In genomic region chr16:76106647-76107046, GRCh38 we compare ENCODE assay signal across 20 cellular contexts.
DNase-seq lines count a peak whose midpoint lies in the region; ATAC-seq, FAIRE-seq and TF ChIP-seq lines count a peak whose summit lies in the region.
"Had no signal": no experiment of that assay in that cellular context is flagged by ENCODE, and none has a peak within 500 bp of the region (broad histone marks: within the 10 kb centered on the region; RNA-seq: fewer than 3 reads in every experiment).

No MANE protein-coding gene starts in this region.

- no peak overlapping the region for H3K4me2 ChIP-seq in H1 (ENCODE audit: insufficient read depth in 1 of 2, low read depth in 2 of 2, low read length in 2 of 2)
- H3K4me2 ChIP-seq: BLaER1 had no signal

- H3K9me3 ChIP-seq in H1 (ENCODE audit: insufficient read depth in 2 of 2, low read depth in 1 of 2, low read length in 1 of 2): 0 out of 4 replicates have a peak, but pooled peaks cover 0 to 5% of the 10 kb centered on the region in 2 experiments
- no peaks in the 10 kb centered on the region for H3K9me3 ChIP-seq in upper lobe of right lung
- H3K9me3 ChIP-seq: Caco-2 had no signal

- H3K27me3 ChIP-seq in H1 (replicated peaks in 1 of 4; ENCODE audit: control insufficient read depth in 3 of 4, extremely low read depth in 1 of 4, insufficient read depth in 3 of 4, low read length in 3 of 4): no peaks in the 10 kb centered on the region
- no peaks in the 10 kb centered on the region for H3K27me3 ChIP-seq in upper lobe of right lung
- H3K27me3 ChIP-seq: BLaER1 had no signal

- no peak overlapping the region for H2BK120ac ChIP-seq in H1 (replicated peaks; ENCODE audit: low read depth, low read length)

- 86 to 100% methylated on average over 1 to 6 of the region's 6 CpGs for WGBS in H1 (ENCODE audit: extremely low coverage in 1 of 2, insufficient coverage in 1 of 2, insufficient read length in 1 of 2, insufficient replicate concordance in 2 of 2, low coverage in 1 of 2, low lambda C conversion rate in 2 of 2, missing lambda C conversion rate in 1 of 2), 2 experiments

- no peak overlapping the region for H4K91ac ChIP-seq in H1 (replicated peaks; ENCODE audit: insufficient read length, low read length)

- no peak overlapping the region for H3K4ac ChIP-seq in H1 (replicated peaks; ENCODE audit: insufficient read length, low read depth, low read length)

- H3K18ac ChIP-seq in H1 (ENCODE audit: extremely low read depth, low read length): no peak overlapping the region

- no peaks in the 10 kb centered on the region for H3K4me1 ChIP-seq in H1 (replicated peaks in 1 of 4; ENCODE audit: control insufficient read depth in 3 of 4, insufficient read depth in 4 of 4, low read length in 3 of 4)
- H3K4me1 ChIP-seq in upper lobe of right lung: no peaks in the 10 kb centered on the region
- H3K4me1 ChIP-seq: BLaER1, Caco-2 had no signal

- no peak overlapping the region for H3K9ac ChIP-seq in H1 (replicated peaks in 1 of 4; ENCODE audit: extremely low read depth in 1 of 4, low read depth in 3 of 4, low read length in 3 of 4)
- H3K9ac ChIP-seq: BLaER1 had no signal

- H3K14ac ChIP-seq in H1 (ENCODE audit: insufficient read length): no peak overlapping the region

- H2BK15ac ChIP-seq in H1 (ENCODE audit: low read length): no peak overlapping the region

- FAIRE-seq in H1 (lab: Jason Lieb, UNC): no peak
- FAIRE-seq: A204.1, G401.6, GM12892 had no signal

- TF ChIP-seq CTCF in H1 (IDR thresholded peaks at IDR 0.05; ENCODE audit: control extremely low read depth in 1 of 3, insufficient read depth in 1 of 3, low read depth in 1 of 3, low read length in 3 of 3): no peak
- no peak for TF ChIP-seq CTCF in upper lobe of right lung (IDR thresholded peaks at IDR 0.05)
- TF ChIP-seq CTCF in osteocyte (IDR thresholded peaks at IDR 0.05): no peak

- H4K5ac ChIP-seq in H1 (ENCODE audit: insufficient read length, low read depth, low read length): no peak overlapping the region

- no peaks in the 10 kb centered on the region for H3K36me3 ChIP-seq in H1 (ENCODE audit: control insufficient read depth in 2 of 4, insufficient read depth in 4 of 4, low read length in 3 of 4)
- no peaks in the 10 kb centered on the region for H3K36me3 ChIP-seq in upper lobe of right lung
- H3K36me3 ChIP-seq: BLaER1 had no signal

- TF ChIP-seq EP300 in H1 (IDR thresholded peaks at IDR 0.05; ENCODE audit: borderline replicate concordance in 1 of 2, low read depth in 2 of 2, low read length in 2 of 2): no peak

- H3K4me1 Mint-ChIP-seq in osteocyte (ENCODE audit: unreplicated experiment): no peaks in the 10 kb centered on the region
- H3K4me1 Mint-ChIP-seq in natural killer cell treated with Interleukin-12 subunit alpha and Interleukin-12 subunit beta and Interleukin-15 and Interleukin-18, amount 100 ng/mL, for 72 hours (ENCODE audit: low read depth in 2 of 2): no peaks in the 10 kb centered on the region
- H3K4me1 Mint-ChIP-seq: B cell; CD4-positive, CD25-positive, alpha-beta regulatory T cell had no signal

- H2AFZ ChIP-seq in H1 (ENCODE audit: low read length): no peak overlapping the region

- H2AK5ac ChIP-seq in H1 (ENCODE audit: low read depth, low read length): 0 out of 2 replicates have a peak overlapping the region, but pooled peaks have one; percentile 57

- H3K79me2 ChIP-seq in H1 (ENCODE audit: control insufficient read depth in 1 of 2, insufficient read depth in 2 of 2, low read length in 2 of 2): no peaks in the 10 kb centered on the region

- no peaks in the 10 kb centered on the region for H3K27me3 Mint-ChIP-seq in osteocyte (ENCODE audit: unreplicated experiment)
- no peaks in the 10 kb centered on the region for H3K27me3 Mint-ChIP-seq in natural killer cell treated with Interleukin-12 subunit alpha and Interleukin-12 subunit beta and Interleukin-15 and Interleukin-18, amount 100 ng/mL, for 72 hours
- H3K27me3 Mint-ChIP-seq: B cell; CD4-positive, CD25-positive, alpha-beta regulatory T cell had no signal

- DNase-seq in brain pericyte (ENCODE audit: low read depth, low spot score) (peak; percentile 5), H1 (ENCODE audit: low read depth in 1 of 2, low spot score in 2 of 2) (no peak), upper lobe of right lung (no peak), osteocyte (ENCODE audit: extremely low spot score, unreplicated experiment) (no peak), A172 (ENCODE audit: low spot score) (no peak)
- DNase-seq in natural killer cell treated with Interleukin-12 subunit alpha and Interleukin-12 subunit beta and Interleukin-15 and Interleukin-18, amount 100 ng/mL, for 72 hours (ENCODE audit: low spot score): no peak
- DNase-seq: Caco-2; CD4-positive, CD25-positive, alpha-beta regulatory T cell; CD8-positive, alpha-beta T cell; DMS153; DND-41; GOT3; H7; HCEC 1CT had no signal

- H3K36me3 Mint-ChIP-seq in osteocyte (ENCODE audit: unreplicated experiment): no peaks in the 10 kb centered on the region
- H3K36me3 Mint-ChIP-seq in natural killer cell treated with Interleukin-12 subunit alpha and Interleukin-12 subunit beta and Interleukin-15 and Interleukin-18, amount 100 ng/mL, for 72 hours: peaks cover 9% of the 10 kb centered on the region
- H3K36me3 Mint-ChIP-seq: CD4-positive, CD25-positive, alpha-beta regulatory T cell; CD8-positive, alpha-beta T cell had no signal

- H3K27ac ChIP-seq in H1 (ENCODE audit: low read depth, low read length): no peak overlapping the region
- no peak overlapping the region for H3K27ac ChIP-seq in upper lobe of right lung
- H3K27ac ChIP-seq: BLaER1, C4-2B had no signal

- CTCF ChIA-PET in H1 (lab: Charles Lee; ENCODE audit: partially characterized antibody): no interaction called here

- H2BK5ac ChIP-seq in H1 (ENCODE audit: low read depth, low read length): no peak overlapping the region

- no peak overlapping the region for H3K23ac ChIP-seq in H1 (ENCODE audit: insufficient read length)

- H3K4me3 Mint-ChIP-seq in osteocyte (ENCODE audit: unreplicated experiment): no peak overlapping the region
- H3K4me3 Mint-ChIP-seq in natural killer cell treated with Interleukin-12 subunit alpha and Interleukin-12 subunit beta and Interleukin-15 and Interleukin-18, amount 100 ng/mL, for 72 hours: no peak overlapping the region
- H3K4me3 Mint-ChIP-seq: B cell; CD4-positive, CD25-positive, alpha-beta regulatory T cell; CD8-positive, alpha-beta T cell had no signal

- no peak overlapping the region for H4K8ac ChIP-seq in H1 (ENCODE audit: extremely low read depth, insufficient read depth, low read length)

- no peak for TF ChIP-seq RAD21 in H1 (IDR thresholded peaks at IDR 0.05 in 1 of 2, conservative IDR thresholded peaks at IDR 0.05 in 1 of 2; ENCODE audit: low read depth in 2 of 2, low read length in 2 of 2)

- peaks cover 8% of the 10 kb centered on the region for H3K9me3 Mint-ChIP-seq in osteocyte (ENCODE audit: unreplicated experiment)
- H3K9me3 Mint-ChIP-seq in natural killer cell treated with Interleukin-12 subunit alpha and Interleukin-12 subunit beta and Interleukin-15 and Interleukin-18, amount 100 ng/mL, for 72 hours: peaks cover 24% of the 10 kb centered on the region

- no peak overlapping the region for H3K56ac ChIP-seq in H1 (replicated peaks; ENCODE audit: insufficient read length, low read depth, low read length)

- ATAC-seq in upper lobe of right lung: peak; percentile 14
- no peak for ATAC-seq in natural killer cell treated with Interleukin-12 subunit alpha and Interleukin-12 subunit beta and Interleukin-15 and Interleukin-18, amount 100 ng/mL, for 72 hours
- ATAC-seq: CD8-positive, alpha-beta T cell had no signal

- no peak overlapping the region for H2BK12ac ChIP-seq in H1 (ENCODE audit: low read depth, low read length)

- no peaks in the 10 kb centered on the region for H3K79me1 ChIP-seq in H1 (ENCODE audit: low read depth, low read length)

- intact Hi-C loops in upper lobe of right lung (cut with DNase I): no loop called here

- no peak overlapping the region for H2BK20ac ChIP-seq in H1 (ENCODE audit: low read length)

- H3K4me3 ChIP-seq in H1 (ENCODE audit: extremely low read depth in 1 of 4, insufficient read depth in 2 of 4, low read depth in 3 of 4, low read length in 4 of 4) (no peak overlapping the region), upper lobe of right lung (no peak overlapping the region)
- H3K4me3 ChIP-seq: BLaER1 had no signal

- 0 out of 2 replicates have a peak, but pooled peaks cover 3% of the 10 kb centered on the region for H3K23me2 ChIP-seq in H1 (ENCODE audit: low read depth, low read length)

- H4K20me1 ChIP-seq in H1 (replicated peaks in 1 of 2; ENCODE audit: control insufficient read depth in 1 of 2, insufficient read depth in 2 of 2, low read length in 2 of 2): no peaks in the 10 kb centered on the region
- H4K20me1 ChIP-seq: BLaER1 had no signal

- no peak overlapping the region for H3K27ac Mint-ChIP-seq in osteocyte (ENCODE audit: unreplicated experiment)
- H3K27ac Mint-ChIP-seq in natural killer cell treated with Interleukin-12 subunit alpha and Interleukin-12 subunit beta and Interleukin-15 and Interleukin-18, amount 100 ng/mL, for 72 hours: no peak overlapping the region
- H3K27ac Mint-ChIP-seq: B cell; CD4-positive, CD25-positive, alpha-beta regulatory T cell; CD8-positive, alpha-beta T cell had no signal

- POLR2A ChIA-PET in H1 (lab: Charles Lee; ENCODE audit: partially characterized antibody): interaction anchor here (0.6 kb wide), 1 partner anchor 12 kb away, joined by 6 read pairs; no protein-coding TSS in a partner anchor

- TF ChIP-seq POLR2A in H1 (IDR thresholded peaks at IDR 0.05; ENCODE audit: control extremely low read depth in 1 of 2, low read depth in 2 of 2, low read length in 2 of 2): no peak

TF ChIP-seq in H1, 55 proteins besides CTCF, POLR2A, EP300 and RAD21 (continues in another document):
- no peak for TF ChIP-seq FOSL1 (IDR thresholded peaks at IDR 0.05; ENCODE audit: insufficient read depth, low read depth, low read length)
- TF ChIP-seq RFX5 (IDR thresholded peaks at IDR 0.05; ENCODE audit: borderline replicate concordance, low read depth, low read length): no peak
- no peak for TF ChIP-seq YY1 (IDR thresholded peaks at IDR 0.05; ENCODE audit: low read depth, low read length)
- TF ChIP-seq JUND (IDR thresholded peaks at IDR 0.05; ENCODE audit: low read length): no peak
- TF ChIP-seq, protein P1, sequence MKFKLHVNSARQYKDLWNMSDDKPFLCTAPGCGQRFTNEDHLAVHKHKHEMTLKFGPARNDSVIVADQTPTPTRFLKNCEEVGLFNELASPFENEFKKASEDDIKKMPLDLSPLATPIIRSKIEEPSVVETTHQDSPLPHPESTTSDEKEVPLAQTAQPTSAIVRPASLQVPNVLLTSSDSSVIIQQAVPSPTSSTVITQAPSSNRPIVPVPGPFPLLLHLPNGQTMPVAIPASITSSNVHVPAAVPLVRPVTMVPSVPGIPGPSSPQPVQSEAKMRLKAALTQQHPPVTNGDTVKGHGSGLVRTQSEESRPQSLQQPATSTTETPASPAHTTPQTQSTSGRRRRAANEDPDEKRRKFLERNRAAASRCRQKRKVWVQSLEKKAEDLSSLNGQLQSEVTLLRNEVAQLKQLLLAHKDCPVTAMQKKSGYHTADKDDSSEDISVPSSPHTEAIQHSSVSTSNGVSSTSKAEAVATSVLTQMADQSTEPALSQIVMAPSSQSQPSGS (IDR thresholded peaks at IDR 0.05; ENCODE audit: low read length): no peak
- TF ChIP-seq RBBP5 (IDR thresholded peaks at IDR 0.05; ENCODE audit: borderline replicate concordance, low read depth, low read length): no peak
- TF ChIP-seq CREB1 (IDR thresholded peaks at IDR 0.05): no peak
- no peak for TF ChIP-seq POLR2AphosphoS5 (IDR thresholded peaks at IDR 0.05; ENCODE audit: low read depth, low read length)
